8 cellular contexts compared by ENCODE assay signal in the genomic region with DNA sequence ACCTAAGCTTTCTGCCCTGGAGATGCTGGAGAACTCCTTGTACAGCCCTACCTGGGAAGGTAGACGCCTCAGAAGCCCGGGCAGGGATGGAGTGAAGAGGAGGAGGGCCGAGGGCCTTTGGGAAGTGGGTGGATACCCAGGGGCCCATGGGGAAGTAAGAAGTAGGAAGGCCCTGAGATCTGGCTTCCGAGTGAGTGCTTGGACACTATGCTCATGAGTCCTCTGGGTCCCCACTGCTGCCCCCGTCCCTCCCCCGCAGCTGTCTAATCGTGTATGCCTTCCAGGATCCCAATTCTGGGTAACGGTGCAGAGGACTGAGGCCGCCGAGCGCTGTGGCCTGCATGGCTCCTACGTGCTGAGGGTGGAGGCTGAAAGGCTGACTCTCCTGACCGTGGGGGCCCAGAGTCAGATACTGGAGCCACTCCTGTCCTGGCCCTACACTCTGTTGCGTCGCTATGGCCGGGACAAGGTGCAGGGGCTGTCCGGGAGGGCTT. TPM values are rescaled to one million over a fixed set of nuclear protein-coding genes. Genes with fewer than 3 reads are reported as not detected.
A peak's percentile ranks its signal among the peaks of the same experiment; 100 is the strongest.
DNase-seq lines count a peak whose midpoint lies in the region; ATAC-seq and TF ChIP-seq lines count a peak whose summit lies in the region.

No MANE protein-coding gene starts in this region.

- no peaks in the 10 kb centered on the region for H3K9me3 Mint-ChIP-seq in activated T-cell treated with anti-CD3 and anti-CD28 coated beads, Interleukin-2, amount 50 U/mL, for 4 hours
- H3K9me3 Mint-ChIP-seq in brain: peaks cover 0 to 3% (median 0%) of the 10 kb centered on the region in 5 experiments

- peaks cover 5% of the 10 kb centered on the region for H3K4me1 Mint-ChIP-seq in activated T-cell treated with anti-CD3 and anti-CD28 coated beads, Interleukin-2, amount 50 U/mL, for 4 hours (ENCODE audit: low read depth)
- peaks cover 28% of the 10 kb centered on the region for H3K4me1 Mint-ChIP-seq in brain

- H2AFZ ChIP-seq in mesenchymal stem cell (ENCODE audit: low read depth, low read length): no peak overlapping the region

- H4K91ac ChIP-seq in mesenchymal stem cell (ENCODE audit: low read length): no peak overlapping the region

- TF ChIP-seq CTCF in brain (conservative IDR thresholded peaks at IDR 0.05) (no peak), transverse colon (IDR thresholded peaks at IDR 0.05) (no peak)

- H3K9ac ChIP-seq in mesenchymal stem cell (ENCODE audit: low read length): peak overlapping the region; percentile 93

- H3K27ac Mint-ChIP-seq in brain: no peak overlapping the region

- H2BK120ac ChIP-seq in mesenchymal stem cell (ENCODE audit: low read depth, low read length): no peak overlapping the region

- no peak overlapping the region for H2BK12ac ChIP-seq in mesenchymal stem cell (ENCODE audit: low read length in 2 of 2)

- H3K4ac ChIP-seq in mesenchymal stem cell (ENCODE audit: low read depth in 1 of 2, low read length in 2 of 2): no peak overlapping the region

- WGBS in mesenchymal stem cell: 70% methylated on average over 17 of the region's 17 CpGs
- WGBS in transverse colon (ENCODE audit: low coverage in 1 of 2), 2 donors: 70% methylated on average over 17 of the region's 17 CpGs; no CpG with 5 or more reads in 1 of the 2 donors

- no peak for DNase-seq in activated T-cell treated with anti-CD3 and anti-CD28 coated beads, Interleukin-2, amount 50 U/mL, for 4 hours
- DNase-seq in activated T-cell treated with anti-CD3 and anti-CD28 coated beads, Interleukin-2, amount 50 U/mL, for 1 hour: no peak
- DNase-seq in mesenchymal stem cell (no peak), transverse colon (no peak), NCI-H1092 (lab: John Stamatoyannopoulos, UW) (no peak), NCI-H1092 treated with DMSO at 0.1 percent for 48 hours (lab: John Stamatoyannopoulos, UW) (no peak), AG08396 (ENCODE audit: low spot score) (no peak)

- H3K4me1 ChIP-seq in mesenchymal stem cell (ENCODE audit: control insufficient read depth, insufficient read depth, low read depth, low read length): peaks cover 24% of the 10 kb centered on the region
- H3K4me1 ChIP-seq in transverse colon: peaks cover 4 to 35% (median 19%) of the 10 kb centered on the region in 4 donors

- peak overlapping the region; percentile 82 for H3K4me2 ChIP-seq in mesenchymal stem cell (ENCODE audit: low read length, poor library complexity, severe bottlenecking)

- H3K36me3 ChIP-seq in mesenchymal stem cell (ENCODE audit: control insufficient read depth in 1 of 2, insufficient read depth in 2 of 2, low read depth in 1 of 2, low read length in 2 of 2) (peaks cover 13 to 22% of the 10 kb centered on the region in 2 experiments), transverse colon (no peaks in the 10 kb centered on the region)

- ATAC-seq in activated T-cell treated with anti-CD3 and anti-CD28 coated beads, Interleukin-2, amount 50 U/mL, for 4 hours: no peak

- H3K4me3 ChIP-seq in mesenchymal stem cell (ENCODE audit: insufficient read depth in 1 of 2, low read depth in 1 of 2, low read length in 2 of 2): peak overlapping the region; percentile 66 to 99
- H3K4me3 ChIP-seq in transverse colon: peak overlapping the region; percentile 44 to 92 (median 68)

- in situ Hi-C loops in transverse colon (cut with MboI; ENCODE audit: low pct_ligation_motif_present in 1 of 4, low pct_unique_long_range_greater_than_20kb in 1 of 4, low sequenced_read_pairs in 3 of 4): no loop called here

- H3K18ac ChIP-seq in mesenchymal stem cell (ENCODE audit: low read depth in 1 of 2, low read length in 2 of 2): no peak overlapping the region

- intact Hi-C loops in transverse colon (cut with DNase I; ENCODE audit: low total_unique reads): no loop called here

- no peaks in the 10 kb centered on the region for H3K9me3 ChIP-seq in mesenchymal stem cell (ENCODE audit: control insufficient read depth, low read length)
- no peaks in the 10 kb centered on the region for H3K9me3 ChIP-seq in transverse colon

- H3K27ac ChIP-seq in mesenchymal stem cell (ENCODE audit: low read length, poor library complexity, severe bottlenecking) (no peak overlapping the region), transverse colon (peak overlapping the region; percentile 83 to 91 (median 86))

- H3K27me3 ChIP-seq in mesenchymal stem cell (ENCODE audit: control insufficient read depth in 1 of 2, insufficient read depth in 1 of 2, low read length in 2 of 2): no peaks in the 10 kb centered on the region
- no peaks in the 10 kb centered on the region for H3K27me3 ChIP-seq in transverse colon

- H2AK5ac ChIP-seq in mesenchymal stem cell (ENCODE audit: low read length, severe bottlenecking): no peak overlapping the region

- peaks cover 22% of the 10 kb centered on the region for H3K79me1 ChIP-seq in mesenchymal stem cell (replicated peaks; ENCODE audit: low read length, poor library complexity, severe bottlenecking)

- H3K4me3 Mint-ChIP-seq in activated T-cell treated with anti-CD3 and anti-CD28 coated beads, Interleukin-2, amount 50 U/mL, for 4 hours: peak overlapping the region; percentile 95
- H3K4me3 Mint-ChIP-seq in brain: peak overlapping the region; percentile 93 to 100 (median 96)

- no peak overlapping the region for H3K23ac ChIP-seq in mesenchymal stem cell (ENCODE audit: low read length in 2 of 2)

- H3K14ac ChIP-seq in mesenchymal stem cell (ENCODE audit: low read length in 2 of 2): no peak overlapping the region

- no peak overlapping the region for H2BK15ac ChIP-seq in mesenchymal stem cell (ENCODE audit: low read depth, poor library complexity, severe bottlenecking)

- TF ChIP-seq EP300 in transverse colon (IDR thresholded peaks at IDR 0.05; ENCODE audit: low read depth): no peak

- no peak overlapping the region for H2BK5ac ChIP-seq in mesenchymal stem cell (ENCODE audit: low read depth, low read length, poor library complexity, severe bottlenecking)

- no peaks in the 10 kb centered on the region for H3K36me3 Mint-ChIP-seq in activated T-cell treated with anti-CD3 and anti-CD28 coated beads, Interleukin-2, amount 50 U/mL, for 4 hours (ENCODE audit: insufficient read depth)
- H3K36me3 Mint-ChIP-seq in brain: peaks cover 8% of the 10 kb centered on the region

- no peak overlapping the region for H4K8ac ChIP-seq in mesenchymal stem cell (ENCODE audit: low read length)

- peaks cover 12% of the 10 kb centered on the region for H3K27me3 Mint-ChIP-seq in activated T-cell treated with anti-CD3 and anti-CD28 coated beads, Interleukin-2, amount 50 U/mL, for 4 hours (ENCODE audit: low read depth)
- H3K27me3 Mint-ChIP-seq in brain: peaks cover 35% of the 10 kb centered on the region

- no peak for TF ChIP-seq POLR2A in transverse colon (IDR thresholded peaks at IDR 0.05)

RNA-seq across cellular contexts. Expression of gene DOK1, which starts 1.1 kb away (rescaled TPM):
- 10 to 100 TPM; 24.1 to 27.9 (median 25.9) TPM for total RNA-seq in activated T-cell treated with anti-CD3 and anti-CD28 coated beads, Interleukin-2, amount 50 U/mL, for 4 hours
- polyA plus RNA-seq in brain (ENCODE audit: insufficient read depth, low read depth, low replicate concordance): 9.7 TPM
- 13.9 TPM for polyA plus RNA-seq in mesenchymal stem cell (2013, experiment 1 of 2)
- polyA plus RNA-seq in mesenchymal stem cell (2013, experiment 2 of 2): 14.3 TPM
- total RNA-seq in transverse colon: 10 to 100 TPM; 14.7 to 21.3 (median 20.1) TPM

RNA-seq across cellular contexts. Expression of gene LOXL3, which starts 1.9 kb away (rescaled TPM):
- 1 to 10 TPM in 1 of 3 donors, under 1 TPM in 2; 0.49 to 1.0 (median 0.99) TPM for total RNA-seq in activated T-cell treated with anti-CD3 and anti-CD28 coated beads, Interleukin-2, amount 50 U/mL, for 4 hours
- polyA plus RNA-seq in brain (ENCODE audit: insufficient read depth, low read depth, low replicate concordance): 4.9 TPM
- polyA plus RNA-seq in mesenchymal stem cell (2013, experiment 1 of 2): 11.7 TPM
- polyA plus RNA-seq in mesenchymal stem cell (2013, experiment 2 of 2): 11.7 TPM
- total RNA-seq in transverse colon: 1 to 10 TPM; 1.6 to 4.1 (median 3.0) TPM

RNA-seq across cellular contexts. Expression of gene HTRA2, which starts 25.9 kb away (rescaled TPM):
- total RNA-seq in activated T-cell treated with anti-CD3 and anti-CD28 coated beads, Interleukin-2, amount 50 U/mL, for 4 hours: 10 to 100 TPM; 46.2 to 54.6 (median 50.5) TPM
- 65.7 TPM for polyA plus RNA-seq in brain (ENCODE audit: insufficient read depth, low read depth, low replicate concordance)
- polyA plus RNA-seq in mesenchymal stem cell (2013, experiment 1 of 2): 21.6 TPM
- polyA plus RNA-seq in mesenchymal stem cell (2013, experiment 2 of 2): 20.7 TPM
- total RNA-seq in transverse colon: 10 to 100 TPM in 3 of 4 donors, 1 to 10 TPM in 1; 8.6 to 29.6 (median 21.0) TPM

RNA-seq across cellular contexts. Expression of gene AUP1, which starts 26.2 kb away (rescaled TPM):
- 100 to 1,000 TPM; 200 to 204 (median 203) TPM for total RNA-seq in activated T-cell treated with anti-CD3 and anti-CD28 coated beads, Interleukin-2, amount 50 U/mL, for 4 hours
- polyA plus RNA-seq in brain (ENCODE audit: insufficient read depth, low read depth, low replicate concordance): 77.9 TPM
- 81.1 TPM for polyA plus RNA-seq in mesenchymal stem cell (2013, experiment 1 of 2)
- polyA plus RNA-seq in mesenchymal stem cell (2013, experiment 2 of 2): 81.5 TPM
- total RNA-seq in transverse colon: 100 to 1,000 TPM; 164 to 264 (median 189) TPM

RNA-seq across cellular contexts. Expression of gene DQX1, which starts 29.6 kb away (rescaled TPM):
- total RNA-seq in activated T-cell treated with anti-CD3 and anti-CD28 coated beads, Interleukin-2, amount 50 U/mL, for 4 hours: under 1 TPM; 0.28 to 0.34 (median 0.30) TPM
- polyA plus RNA-seq in brain (ENCODE audit: insufficient read depth, low read depth, low replicate concordance): not detected
- not detected for polyA plus RNA-seq in mesenchymal stem cell (2013, experiment 1 of 2)
- 0.03 TPM for polyA plus RNA-seq in mesenchymal stem cell (2013, experiment 2 of 2)
- 100 to 1,000 TPM in 1 of 4 donors, 10 to 100 TPM in 3; 32.4 to 194 (median 53.1) TPM for total RNA-seq in transverse colon
